Comparison of ENCODE assay signal across 1 cellular context in genomic region chr1:11188381-11188780, GRCh38.
TF ChIP-seq lines count a peak whose summit lies in the region.

No MANE protein-coding gene starts in this region.

TF ChIP-seq in GM12878, 131 proteins besides CTCF, POLR2A, EP300 and RAD21 (continued from another document):
- no peak for TF ChIP-seq REST (IDR thresholded peaks at IDR 0.05; ENCODE audit: low read depth, low read length)
